8 cellular contexts compared by ENCODE assay signal in the genomic region with DNA sequence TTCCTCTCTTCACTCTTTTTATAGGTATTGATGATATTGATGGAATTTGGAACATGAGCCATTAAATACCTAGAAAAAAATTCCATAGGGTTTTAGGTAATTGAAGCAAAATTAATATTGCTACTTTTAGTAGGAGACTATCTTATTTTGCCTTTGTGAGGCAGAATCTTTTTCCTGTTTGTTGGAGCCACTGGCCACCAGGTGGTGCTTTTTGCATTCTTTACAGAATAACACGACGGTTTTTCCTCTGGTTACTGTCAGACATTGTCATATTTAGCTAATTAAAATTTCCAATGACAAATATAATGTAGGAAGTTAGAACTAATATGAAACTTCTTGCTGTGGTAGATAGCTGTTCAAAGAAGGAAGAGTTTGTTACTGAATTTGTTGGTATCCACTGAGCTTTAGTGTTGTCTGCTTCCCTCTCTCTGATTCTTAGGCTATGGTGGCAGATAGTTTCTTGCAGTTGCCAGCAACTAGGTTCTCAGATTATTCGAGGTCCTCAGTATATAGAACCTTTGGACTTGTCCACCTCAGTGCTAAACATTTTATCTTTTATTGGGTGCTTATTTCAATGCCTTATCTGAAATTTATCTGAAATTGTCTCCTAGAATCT. TPM values are rescaled to one million over a fixed set of nuclear protein-coding genes. Genes with fewer than 3 reads are reported as not detected.
A peak's percentile ranks its signal among the peaks of the same experiment; 100 is the strongest.
DNase-seq lines count a peak whose midpoint lies in the region; ATAC-seq, FAIRE-seq and TF ChIP-seq lines count a peak whose summit lies in the region.

No MANE protein-coding gene starts in this region.

- peak; percentile 55 for DNase-seq in COR-L47 (lab: John Stamatoyannopoulos, UW)
- DNase-seq in GM19239 (ENCODE audit: insufficient read length, low spot score): no peak
- peak in 3 of 5 experiments; percentile 7 to 48 (median 29) for DNase-seq in T-helper 2 cell
- DNase-seq in bronchial epithelial cell (ENCODE audit: low read depth): peak; percentile 41
- no peak for DNase-seq in left lobe of liver (ENCODE audit: low spot score)
- DNase-seq in stimulated activated naive B cell treated with anti-CD40 and anti-IgM and Interleukin-4, amounts not matched to agents 10 μg/mL and 1 μg/mL and 100 μg/mL, for 72 hours: no peak

- no peak overlapping the region for H3K9ac ChIP-seq in KMS-11

- no peaks in the 10 kb centered on the region for H3K9me3 Mint-ChIP-seq in stimulated activated naive B cell treated with anti-CD40 and anti-IgM and Interleukin-4, amounts not matched to agents 10 μg/mL and 1 μg/mL and 100 μg/mL, for 72 hours

- H3K4me1 Mint-ChIP-seq in stimulated activated naive B cell treated with anti-CD40 and anti-IgM and Interleukin-4, amounts not matched to agents 10 μg/mL and 1 μg/mL and 100 μg/mL, for 72 hours: peaks cover 8 to 30% of the 10 kb centered on the region in 2 donors

- H2AFZ ChIP-seq in KMS-11 (ENCODE audit: low read depth): no peak overlapping the region

- ATAC-seq in left lobe of liver (peak; percentile 80), HG02970 (IDR thresholded peaks at IDR 0.05; ENCODE audit: low FRiP score, unreplicated experiment) (no peak)
- ATAC-seq in stimulated activated naive B cell treated with anti-CD40 and anti-IgM and Interleukin-4, amounts not matched to agents 10 μg/mL and 1 μg/mL and 100 μg/mL, for 72 hours (replicated peaks): peak; percentile 30 to 41

- no peak overlapping the region for H3K4me3 ChIP-seq in KMS-11 (IDR thresholded peaks at IDR 0.05; ENCODE audit: insufficient read depth, low read depth, low read length)
- no peak overlapping the region for H3K4me3 ChIP-seq in bronchial epithelial cell (ENCODE audit: low read depth, low read length)

- H3K27me3 ChIP-seq in KMS-11 (ENCODE audit: insufficient read depth, low read depth): no peaks in the 10 kb centered on the region
- H3K27me3 ChIP-seq in bronchial epithelial cell (ENCODE audit: control insufficient read depth, insufficient read depth, low read length): no peaks in the 10 kb centered on the region

- H3K27me3 Mint-ChIP-seq in stimulated activated naive B cell treated with anti-CD40 and anti-IgM and Interleukin-4, amounts not matched to agents 10 μg/mL and 1 μg/mL and 100 μg/mL, for 72 hours: no peaks in the 10 kb centered on the region

- H3K4me1 ChIP-seq in KMS-11 (ENCODE audit: low read depth, poor library complexity, severe bottlenecking): peaks cover 7% of the 10 kb centered on the region

- peak overlapping the region; percentile 67 for H3K27ac Mint-ChIP-seq in stimulated activated naive B cell treated with anti-CD40 and anti-IgM and Interleukin-4, amounts not matched to agents 10 μg/mL and 1 μg/mL and 100 μg/mL, for 72 hours

- no peak overlapping the region for H3K27ac ChIP-seq in KMS-11

- no peak overlapping the region for H3K4me3 Mint-ChIP-seq in stimulated activated naive B cell treated with anti-CD40 and anti-IgM and Interleukin-4, amounts not matched to agents 10 μg/mL and 1 μg/mL and 100 μg/mL, for 72 hours

- H3K36me3 Mint-ChIP-seq in stimulated activated naive B cell treated with anti-CD40 and anti-IgM and Interleukin-4, amounts not matched to agents 10 μg/mL and 1 μg/mL and 100 μg/mL, for 72 hours: peaks cover 18 to 36% of the 10 kb centered on the region in 2 donors

- peak; percentile 69 for FAIRE-seq in GM19239 (lab: Jason Lieb, UNC)
- no peak for FAIRE-seq in bronchial epithelial cell (lab: Jason Lieb, UNC)

- no peak overlapping the region for H3K4me2 ChIP-seq in KMS-11

- H3K79me2 ChIP-seq in KMS-11 (ENCODE audit: insufficient read depth, low read depth): no peaks in the 10 kb centered on the region

- TF ChIP-seq CTCF in KMS-11 (conservative IDR thresholded peaks at IDR 0.05; ENCODE audit: low read depth, low read length) (peak; percentile 92), bronchial epithelial cell (IDR thresholded peaks at IDR 0.05; ENCODE audit: insufficient read depth, low read length, severe bottlenecking) (peak; percentile 51)

- no peaks in the 10 kb centered on the region for H4K20me1 ChIP-seq in KMS-11 (ENCODE audit: insufficient read depth)

- no peaks in the 10 kb centered on the region; the same call in 1 of the 2 replicates for H3K36me3 ChIP-seq in KMS-11 (ENCODE audit: insufficient read depth)
- H3K36me3 ChIP-seq in bronchial epithelial cell (ENCODE audit: control insufficient read depth, insufficient read depth, low read length): peaks cover 2% of the 10 kb centered on the region

RNA-seq across cellular contexts. Expression of a gene that starts 25.7 kb away (rescaled TPM):
- total RNA-seq in bronchial epithelial cell (27.9 and 48.5 TPM in 2 replicates), left lobe of liver (29.2 TPM)

RNA-seq across cellular contexts. Expression of a gene that starts 59.2 kb away (rescaled TPM):
- total RNA-seq in bronchial epithelial cell (11.5 and 15.8 TPM in 2 replicates), left lobe of liver (15.8 TPM)

Comparison
In these comparisons a context has a peak if more than half of its experiments do, and no peak if none do; other contexts are left out.
1. DNase-seq: peak in COR-L47 (single experiment), T-helper 2 cell (3 of 5) and bronchial epithelial cell (single experiment); none in GM19239 (single experiment), left lobe of liver (single experiment) and stimulated activated naive B cell treated with anti-CD40 and anti-IgM and Interleukin-4, amounts not matched to agents 10 μg/mL and 1 μg/mL and 100 μg/mL, for 72 hours (single experiment).